29 cellular contexts compared by ENCODE assay signal in genomic region chr10:30200019-30200415, GRCh38.
"Had no signal": no experiment of that assay in that cellular context is flagged by ENCODE, and none has a peak within 500 bp of the region (broad histone marks: within the 10 kb centered on the region; RNA-seq: fewer than 3 reads in every experiment).

No MANE protein-coding gene starts in this region.

- H3K4me3 ChIP-seq: ovary, psoas muscle, right lobe of liver, sigmoid colon, suprapubic skin, testis, tibial artery, transverse colon, upper lobe of right lung, uterus had no signal

- DNase-seq: naive thymus-derived CD8-positive, alpha-beta T cell; nephron progenitor cell; occipital lobe; ovary; posterior cingulate gyrus; psoas muscle; right cardiac atrium; right lobe of liver; sigmoid colon; small intestine; stimulated activated CD4-positive, alpha-beta T cell treated with anti-CD3 and anti-CD28 coated beads, Interleukin-15, amount 100 ng/mL, for 24 hours; stimulated activated CD4-positive, alpha-beta T cell treated with anti-CD3 and anti-CD28 coated beads, Interleukin-4, amount 100 ng/mL, for 1 hour; stimulated activated CD4-positive, alpha-beta T cell treated with anti-CD3 and anti-CD28 coated beads, Interleukin-4, amount 100 ng/mL, for 4 hours; stimulated activated CD8-positive, alpha-beta memory T cell treated with anti-CD3 and anti-CD28 coated beads, Interleukin-4, amount 100 ng/mL, for 48 hours; stimulated activated naive CD4-positive, alpha-beta T cell; stimulated activated naive CD8-positive, alpha-beta T cell treated with anti-CD3 and anti-CD28 coated beads, Interleukin-15, amount 100 ng/mL, for 72 hours; stimulated activated naive CD8-positive, alpha-beta T cell treated with anti-CD3 and anti-CD28 coated beads, Interleukin-15, Interleukin-2, amounts not matched to agents 100 U/mL and 50 U/mL, for 24 hours; substantia nigra; testis; tibial artery; transverse colon; upper lobe of right lung; uterus had no signal

- H3K4me1 ChIP-seq: parathyroid adenoma, right lobe of liver, sigmoid colon, suprapubic skin, testis, tibial artery, transverse colon, upper lobe of right lung, uterus had no signal

- H3K36me3 Mint-ChIP-seq: stimulated activated memory B cell treated with anti-CD40 and anti-IgM and Interleukin-4, amounts not matched to agents 10 μg/mL and 1 μg/mL and 100 μg/mL, for 72 hours; type B pancreatic cell had no signal

- ATAC-seq: naive thymus-derived CD8-positive, alpha-beta T cell; natural killer cell treated with Interleukin-12 subunit alpha and Interleukin-12 subunit beta and Interleukin-15 and Interleukin-18, amount 100 ng/mL, for 72 hours; right cardiac atrium; stimulated activated memory B cell treated with anti-CD40 and anti-IgM and Interleukin-4, amounts not matched to agents 10 μg/mL and 1 μg/mL and 100 μg/mL, for 72 hours; stimulated activated naive CD8-positive, alpha-beta T cell treated with anti-CD3 and anti-CD28 coated beads, Interleukin-15, amount 100 ng/mL, for 72 hours; stimulated activated naive CD8-positive, alpha-beta T cell treated with anti-CD3 and anti-CD28 coated beads, Interleukin-15, Interleukin-2, amounts not matched to agents 100 U/mL and 50 U/mL, for 24 hours; upper lobe of right lung had no signal

- H3K36me3 ChIP-seq: ovary, right lobe of liver, sigmoid colon, suprapubic skin, tibial artery, transverse colon, upper lobe of right lung, uterus had no signal

- H3K79me2 ChIP-seq: parathyroid adenoma had no signal

- H3K4me1 Mint-ChIP-seq: naive thymus-derived CD8-positive, alpha-beta T cell; nephron progenitor cell; stimulated activated memory B cell treated with anti-CD40 and anti-IgM and Interleukin-4, amounts not matched to agents 10 μg/mL and 1 μg/mL and 100 μg/mL, for 72 hours; stimulated activated naive CD8-positive, alpha-beta T cell treated with anti-CD3 and anti-CD28 coated beads, Interleukin-15, amount 100 ng/mL, for 72 hours had no signal

- H3K9me3 Mint-ChIP-seq: stimulated activated naive CD8-positive, alpha-beta T cell treated with anti-CD3 and anti-CD28 coated beads, Interleukin-15, amount 100 ng/mL, for 72 hours had no signal

- H3K9ac ChIP-seq: parathyroid adenoma had no signal

- H2AFZ ChIP-seq: parathyroid adenoma had no signal

- H3K27me3 Mint-ChIP-seq: stimulated activated memory B cell treated with anti-CD40 and anti-IgM and Interleukin-4, amounts not matched to agents 10 μg/mL and 1 μg/mL and 100 μg/mL, for 72 hours; type B pancreatic cell had no signal

- H3K4me3 Mint-ChIP-seq: naive thymus-derived CD8-positive, alpha-beta T cell; natural killer cell treated with Interleukin-12 subunit alpha and Interleukin-12 subunit beta and Interleukin-15 and Interleukin-18, amount 100 ng/mL, for 72 hours; nephron progenitor cell; stimulated activated memory B cell treated with anti-CD40 and anti-IgM and Interleukin-4, amounts not matched to agents 10 μg/mL and 1 μg/mL and 100 μg/mL, for 72 hours; stimulated activated naive CD8-positive, alpha-beta T cell treated with anti-CD3 and anti-CD28 coated beads, Interleukin-15, amount 100 ng/mL, for 72 hours; type B pancreatic cell had no signal

- H3K27ac ChIP-seq: ovary, parathyroid adenoma, psoas muscle, right lobe of liver, sigmoid colon, suprapubic skin, testis, tibial artery, transverse colon, upper lobe of right lung, uterus had no signal

- H3K27me3 ChIP-seq: ovary, right lobe of liver, sigmoid colon, testis, tibial artery, transverse colon, upper lobe of right lung, uterus had no signal

- H3K9me3 ChIP-seq: ovary, psoas muscle, right lobe of liver, sigmoid colon, suprapubic skin, testis, tibial artery, transverse colon, upper lobe of right lung, uterus had no signal

- H3K27ac Mint-ChIP-seq: naive thymus-derived CD8-positive, alpha-beta T cell; natural killer cell treated with Interleukin-12 subunit alpha and Interleukin-12 subunit beta and Interleukin-15 and Interleukin-18, amount 100 ng/mL, for 72 hours; nephron progenitor cell; progenitor cell of endocrine pancreas; stimulated activated memory B cell treated with anti-CD40 and anti-IgM and Interleukin-4, amounts not matched to agents 10 μg/mL and 1 μg/mL and 100 μg/mL, for 72 hours; stimulated activated naive CD8-positive, alpha-beta T cell treated with anti-CD3 and anti-CD28 coated beads, Interleukin-15, amount 100 ng/mL, for 72 hours; type B pancreatic cell had no signal
